ENCODE assay signal across 19 cellular contexts in the genomic region with DNA sequence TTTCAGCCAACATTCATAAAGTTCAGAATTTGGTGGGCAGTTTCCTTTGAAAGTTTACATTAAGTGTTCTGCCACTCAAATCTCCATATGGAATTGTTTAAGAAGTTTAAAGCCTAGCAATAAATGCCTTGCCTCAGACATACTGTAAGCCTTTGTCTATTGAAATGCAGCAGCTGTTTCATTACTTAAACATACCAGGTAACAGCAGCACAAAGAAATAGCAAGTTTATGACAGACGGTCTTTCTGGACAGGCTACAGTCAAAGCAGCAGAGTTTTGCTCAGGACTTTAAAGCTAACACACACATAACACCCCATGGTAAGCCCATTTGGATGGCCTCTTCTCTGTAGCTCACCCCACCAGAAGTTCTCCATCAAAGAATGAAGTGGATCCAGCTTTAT. TPM values are rescaled to one million over a fixed set of nuclear protein-coding genes. Genes with fewer than 3 reads are reported as not detected.
DNase-seq lines count a peak whose midpoint lies in the region; TF ChIP-seq lines count a peak whose summit lies in the region.
"Had no signal": no experiment of that assay in that cellular context is flagged by ENCODE, and none has a peak within 500 bp of the region (broad histone marks: within the 10 kb centered on the region; RNA-seq: fewer than 3 reads in every experiment).

No MANE protein-coding gene starts in this region.

- H3K4me3 ChIP-seq in SK-N-MC (peak overlapping the region; percentile 22; the same call in 1 of the 2 replicates), hepatocyte (no peak overlapping the region)
- H3K4me3 ChIP-seq: gastroesophageal sphincter, prostate gland had no signal

- DNase-seq in T-helper 2 cell treated with Interferon-gamma antibody and Interleukin-4, amounts not matched to agents 5 μg/mL and 100 μg/mL, for 36 hours (ENCODE audit: low spot score): no peak
- DNase-seq in T-helper 2 cell (no peak), SK-N-MC (ENCODE audit: low read depth, low spot score) (no peak), hepatocyte (ENCODE audit: low spot score) (peak; percentile 18), progenitor cell of endocrine pancreas (ENCODE audit: low spot score, unreplicated experiment) (no peak), cardiac septum (ENCODE audit: low spot score) (no peak), SHP77 (lab: John Stamatoyannopoulos, UW) (no peak), SK-N-DZ (ENCODE audit: low spot score) (no peak)
- DNase-seq: 8988T; activated CD8-positive, alpha-beta memory T cell treated with anti-CD3 and anti-CD28 coated beads, Interleukin-2, amount 50 U/mL, for 4 hours; COR-L47; mammary epithelial cell; NCI-H1436; NCI-H226; SIG-M5; stimulated activated CD4-positive, alpha-beta T cell treated with anti-CD3 and anti-CD28 coated beads, Interleukin-12 subunit alpha, Interleukin-12 subunit beta, amount 100 ng/mL, for 4 hours had no signal

- H3K27me3 Mint-ChIP-seq in T-helper 2 cell treated with Interferon-gamma antibody and Interleukin-4, amounts not matched to agents 5 μg/mL and 100 μg/mL, for 36 hours (ENCODE audit: low read depth): no peaks in the 10 kb centered on the region
- H3K27me3 Mint-ChIP-seq in progenitor cell of endocrine pancreas: no peaks in the 10 kb centered on the region
- H3K27me3 Mint-ChIP-seq: central memory CD8-positive, alpha-beta T cell had no signal

- H3K27ac Mint-ChIP-seq in T-helper 2 cell treated with Interferon-gamma antibody and Interleukin-4, amounts not matched to agents 5 μg/mL and 100 μg/mL, for 36 hours: no peak overlapping the region
- peak overlapping the region; percentile 16 for H3K27ac Mint-ChIP-seq in progenitor cell of endocrine pancreas

- H3K4me1 ChIP-seq in hepatocyte (ENCODE audit: insufficient read depth): peaks cover 50% of the 10 kb centered on the region
- H3K4me1 ChIP-seq: prostate gland had no signal

- TF ChIP-seq CTCF in hepatocyte (IDR thresholded peaks at IDR 0.05; ENCODE audit: poor library complexity) (no peak), progenitor cell of endocrine pancreas (IDR thresholded peaks at IDR 0.05; ENCODE audit: unreplicated experiment) (no peak)

- H4K20me1 ChIP-seq in hepatocyte (ENCODE audit: insufficient read depth, poor library complexity, severe bottlenecking): no peaks in the 10 kb centered on the region

- no peak overlapping the region for H3K9ac ChIP-seq in SK-N-MC (ENCODE audit: insufficient read length)

- no peaks in the 10 kb centered on the region for H3K79me2 ChIP-seq in hepatocyte

- H3K4me3 Mint-ChIP-seq in T-helper 2 cell treated with Interferon-gamma antibody and Interleukin-4, amounts not matched to agents 5 μg/mL and 100 μg/mL, for 36 hours: peak overlapping the region; percentile 21
- no peak overlapping the region for H3K4me3 Mint-ChIP-seq in progenitor cell of endocrine pancreas (ENCODE audit: low read depth)
- H3K4me3 Mint-ChIP-seq: central memory CD8-positive, alpha-beta T cell had no signal

- no peaks in the 10 kb centered on the region for H3K9me3 Mint-ChIP-seq in T-helper 2 cell treated with Interferon-gamma antibody and Interleukin-4, amounts not matched to agents 5 μg/mL and 100 μg/mL, for 36 hours
- peaks cover 6% of the 10 kb centered on the region for H3K9me3 Mint-ChIP-seq in progenitor cell of endocrine pancreas (ENCODE audit: low read depth)
- H3K9me3 Mint-ChIP-seq: central memory CD8-positive, alpha-beta T cell had no signal

- H2AFZ ChIP-seq in hepatocyte: peak overlapping the region; percentile 10

- 5% methylated on average over 1 of the region's 1 CpG for whole genome bisulfite sequencing in hepatocyte (ENCODE audit: low lambda C conversion rate, missing lambda C conversion rate)

- no peaks in the 10 kb centered on the region for H3K9me2 ChIP-seq in hepatocyte (replicated peaks; ENCODE audit: insufficient read depth)

- H3K4me1 Mint-ChIP-seq in T-helper 2 cell treated with Interferon-gamma antibody and Interleukin-4, amounts not matched to agents 5 μg/mL and 100 μg/mL, for 36 hours (ENCODE audit: low read depth): peaks cover 18% of the 10 kb centered on the region
- H3K4me1 Mint-ChIP-seq in progenitor cell of endocrine pancreas (ENCODE audit: low read depth): peaks cover 21% of the 10 kb centered on the region

- peaks cover 5% of the 10 kb centered on the region for H3K36me3 Mint-ChIP-seq in T-helper 2 cell treated with Interferon-gamma antibody and Interleukin-4, amounts not matched to agents 5 μg/mL and 100 μg/mL, for 36 hours (ENCODE audit: low read depth)
- H3K36me3 Mint-ChIP-seq in progenitor cell of endocrine pancreas (ENCODE audit: insufficient read depth): peaks cover under 1% of the 10 kb centered on the region

- peak overlapping the region; percentile 56 for H3K4me2 ChIP-seq in hepatocyte

- H3K36me3 ChIP-seq in SK-N-MC (ENCODE audit: insufficient read depth, low read length) (no peaks in the 10 kb centered on the region), hepatocyte (replicated peaks; ENCODE audit: insufficient read depth, low read depth) (no peaks in the 10 kb centered on the region)
- H3K36me3 ChIP-seq: gastroesophageal sphincter, prostate gland had no signal

- H3K27ac ChIP-seq in SK-N-MC (peak overlapping the region; percentile 10), hepatocyte (peak overlapping the region; percentile 89)
- H3K27ac ChIP-seq: prostate gland had no signal

- H3K9me3 ChIP-seq in SK-N-MC (ENCODE audit: low read depth, low read length) (no peaks in the 10 kb centered on the region), hepatocyte (ENCODE audit: low read depth) (no peaks in the 10 kb centered on the region)
- H3K9me3 ChIP-seq: gastroesophageal sphincter, prostate gland had no signal

- intact Hi-C loops in cardiac septum (cut with DNase I): no loop called here

- no peaks in the 10 kb centered on the region for H3K27me3 ChIP-seq in hepatocyte
- H3K27me3 ChIP-seq: gastroesophageal sphincter had no signal

RNA-seq across cellular contexts. Expression of a gene that starts 38.5 kb away (rescaled TPM):
- total RNA-seq in hepatocyte: 0.23 and 0.76 TPM in 2 replicates
- polyA plus RNA-seq in hepatocyte: 0.21 and 2.2 TPM in 2 replicates
- not detected in 2 replicates for total RNA-seq in progenitor cell of endocrine pancreas
- total RNA-seq in cardiac septum: 6.5 TPM
- polyA plus RNA-seq in SK-N-DZ (2014; cell fraction: cytosol; rRNA removed): not detected in 2 replicates
- not detected in 2 replicates for polyA plus RNA-seq in SK-N-DZ (2014; cell fraction: nucleus; rRNA removed)
- total RNA-seq: gastroesophageal sphincter, mammary epithelial cell had no signal
- polyA plus RNA-seq: mammary epithelial cell had no signal
